In the genomic region with DNA sequence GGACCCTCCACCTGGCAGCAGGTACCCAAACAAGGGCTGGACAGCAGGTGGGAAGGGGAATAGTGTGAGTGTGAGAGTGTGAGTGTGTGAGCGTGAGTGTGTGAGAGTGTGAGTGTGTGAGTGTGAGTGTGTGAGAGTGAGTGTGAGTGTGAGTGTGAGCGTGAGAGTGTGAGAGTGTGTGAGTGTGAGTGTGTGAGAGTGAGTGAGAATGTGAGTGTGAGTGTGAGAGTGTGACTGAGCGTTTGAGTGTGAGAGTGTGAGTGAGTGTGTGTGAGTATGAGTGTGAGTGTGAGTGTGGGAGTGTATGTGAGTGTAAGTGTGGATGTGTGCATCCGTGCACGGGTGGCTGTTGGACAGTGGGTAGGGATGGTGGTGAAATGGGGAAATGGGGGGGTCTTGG, we compare ENCODE assay signal across 1 cellular context.
TF ChIP-seq lines count a peak whose summit lies in the region.

No MANE protein-coding gene starts in this region.

TF ChIP-seq in endothelial cell of umbilical vein, 7 proteins besides CTCF, POLR2A, EP300 and RAD21 (continued from another document):
- TF ChIP-seq MAX (IDR thresholded peaks at IDR 0.05; ENCODE audit: insufficient read depth, insufficient read length): peak; percentile 23
